1 cellular context compared by ENCODE assay signal in genomic region chr14:105945891-105946290, GRCh38.
TF ChIP-seq lines count a peak whose summit lies in the region.

No MANE protein-coding gene starts in this region.

TF ChIP-seq in GM12878, 131 proteins besides CTCF, POLR2A, EP300 and RAD21 (continued from another document):
- TF ChIP-seq NBN (IDR thresholded peaks at IDR 0.05) (no peak), POU2F2 (IDR thresholded peaks at IDR 0.05; ENCODE audit: borderline replicate concordance, low read depth, low read length) (no peak), ZNF24 (IDR thresholded peaks at IDR 0.05) (no peak), ZNF687 (IDR thresholded peaks at IDR 0.05) (no peak), CBFB (IDR thresholded peaks at IDR 0.05; ENCODE audit: low read depth) (no peak), IKZF2 (IDR thresholded peaks at IDR 0.05) (no peak), ZZZ3 (IDR thresholded peaks at IDR 0.05; ENCODE audit: control insufficient read depth, insufficient read length, low read depth) (no peak), TCF3 (IDR thresholded peaks at IDR 0.05; ENCODE audit: borderline replicate concordance, insufficient read depth, low read depth, low read length) (no peak)
